8 cellular contexts compared by ENCODE assay signal in genomic region chr10:47311900-47312662, GRCh38.
A peak's percentile ranks its signal among the peaks of the same experiment; 100 is the strongest.
DNase-seq lines count a peak whose midpoint lies in the region; ATAC-seq and TF ChIP-seq lines count a peak whose summit lies in the region.

No MANE protein-coding gene starts in this region.

- H3K9ac ChIP-seq in mucosa of rectum (ENCODE audit: low read depth in 1 of 2, low read length in 2 of 2) = no peak overlapping the region

- peaks cover 12 to 13% of the 10 kb centered on the region in 2 donors for H3K4me1 ChIP-seq in mucosa of rectum (ENCODE audit: control insufficient read depth in 2 of 2, insufficient read depth in 2 of 2, low read length in 2 of 2)

- TF ChIP-seq CTCF in epithelial cell of esophagus (IDR thresholded peaks at IDR 0.05; ENCODE audit: insufficient read depth, low read depth, low read length, missing control alignments) = peak; percentile 87

- peak overlapping the region; percentile 56 for H3K27ac ChIP-seq in mucosa of rectum (ENCODE audit: low read depth in 2 of 2, low read length in 2 of 2)

- DNase-seq in NCI-H1436 (lab: John Stamatoyannopoulos, UW) (peak; percentile 56), NCI-H1436 treated with DMSO at 0.1 percent for 48 hours (lab: John Stamatoyannopoulos, UW) (no peak), NOMO-1 (lab: John Stamatoyannopoulos, UW; ENCODE audit: unreplicated experiment in 2 of 2) (peak; percentile 47 to 56), epithelial cell of esophagus (ENCODE audit: low read depth) (peak; percentile 75)
- peak; percentile 85 for DNase-seq in activated CD8-positive, alpha-beta memory T cell treated with anti-CD3 and anti-CD28 coated beads, Interleukin-2, amount 50 U/mL, for 4 hours
- peak; percentile 89 for DNase-seq in stimulated activated CD8-positive, alpha-beta memory T cell treated with anti-CD3 and anti-CD28 coated beads, Interleukin-4, amount 100 ng/mL, for 48 hours

- no peaks in the 10 kb centered on the region for H3K36me3 ChIP-seq in mucosa of rectum (ENCODE audit: control insufficient read depth in 2 of 2, insufficient read depth in 2 of 2, low read length in 2 of 2)

- peak; percentile 66 for ATAC-seq in HG03175 (IDR thresholded peaks at IDR 0.05; ENCODE audit: unreplicated experiment)

- peaks cover 0 to 4% of the 10 kb centered on the region in 2 donors for H3K27me3 ChIP-seq in mucosa of rectum (ENCODE audit: control insufficient read depth in 2 of 2, insufficient read depth in 2 of 2, low read length in 2 of 2)

- H3K9me3 ChIP-seq in mucosa of rectum (ENCODE audit: control insufficient read depth in 2 of 2, low read length in 2 of 2) = no peaks in the 10 kb centered on the region

- no peak overlapping the region for H3K4me3 ChIP-seq in epithelial cell of esophagus (ENCODE audit: low read length)
- H3K4me3 ChIP-seq in mucosa of rectum (ENCODE audit: low read length in 2 of 2) = no peak overlapping the region
